Comparison of ENCODE assay signal across 16 cellular contexts in genomic region chr9:96117398-96118060, GRCh38.
A peak's percentile ranks its signal among the peaks of the same experiment; 100 is the strongest.
DNase-seq lines count a peak whose midpoint lies in the region; ATAC-seq and TF ChIP-seq lines count a peak whose summit lies in the region.
"Had no signal": no experiment of that assay in that cellular context is flagged by ENCODE, and none has a peak within 500 bp of the region (broad histone marks: within the 10 kb centered on the region; RNA-seq: fewer than 3 reads in every experiment).

No MANE protein-coding gene starts in this region.

- H3K4me1 ChIP-seq in aorta (ENCODE audit: control insufficient read depth in 1 of 2, insufficient read depth in 2 of 2, low read length in 2 of 2), result no peaks in the 10 kb centered on the region
- H3K4me1 ChIP-seq in tibial nerve, result peaks cover 0 to 28% (median 7%) of the 10 kb centered on the region in 4 donors
- H3K4me1 ChIP-seq: parathyroid adenoma had no signal

- H3K36me3 Mint-ChIP-seq in activated T-helper 17 cell treated with anti-CD3 and anti-CD28 coated beads, Interleukin-2, amount 50 U/mL, for 72 hours (ENCODE audit: low read depth), result no peaks in the 10 kb centered on the region
- peaks cover 4 to 9% (median 5%) of the 10 kb centered on the region in 3 donors for H3K36me3 Mint-ChIP-seq in immature natural killer cell

- H3K4me1 Mint-ChIP-seq in activated T-helper 17 cell treated with anti-CD3 and anti-CD28 coated beads, Interleukin-2, amount 50 U/mL, for 72 hours, result no peaks in the 10 kb centered on the region
- H3K4me1 Mint-ChIP-seq in immature natural killer cell, result peaks cover 62 to 69% of the 10 kb centered on the region in 2 donors
- peaks cover 27% of the 10 kb centered on the region for H3K4me1 Mint-ChIP-seq in stimulated activated naive CD8-positive, alpha-beta T cell treated with anti-CD3 and anti-CD28 coated beads, Interleukin-15, amount 100 ng/mL, for 72 hours

- intact Hi-C loops in aorta (cut with DNase I), result no loop called here

- peaks cover 44% of the 10 kb centered on the region for H3K27me3 Mint-ChIP-seq in activated T-helper 17 cell treated with anti-CD3 and anti-CD28 coated beads, Interleukin-2, amount 50 U/mL, for 72 hours
- H3K27me3 Mint-ChIP-seq in immature natural killer cell (ENCODE audit: low read depth in 3 of 3), result peaks cover 4 to 18% (median 13%) of the 10 kb centered on the region in 3 donors
- peaks cover 64% of the 10 kb centered on the region for H3K27me3 Mint-ChIP-seq in stimulated activated naive CD8-positive, alpha-beta T cell treated with anti-CD3 and anti-CD28 coated beads, Interleukin-15, amount 100 ng/mL, for 72 hours

- H3K27me3 ChIP-seq in aorta (ENCODE audit: control insufficient read depth in 1 of 2, insufficient read depth in 2 of 2, low read length in 1 of 2) (no peaks in the 10 kb centered on the region), tibial nerve (no peaks in the 10 kb centered on the region)
- H3K27me3 ChIP-seq: upper lobe of left lung had no signal

- no peak for TF ChIP-seq EP300 in tibial nerve (IDR thresholded peaks at IDR 0.05)

- peaks cover 7% of the 10 kb centered on the region for H3K9me3 Mint-ChIP-seq in activated T-helper 17 cell treated with anti-CD3 and anti-CD28 coated beads, Interleukin-2, amount 50 U/mL, for 72 hours
- peaks cover 0 to 2% (median 0%) of the 10 kb centered on the region in 6 donors for H3K9me3 Mint-ChIP-seq in immature natural killer cell
- peaks cover 10 to 15% of the 10 kb centered on the region in 2 donors for H3K9me3 Mint-ChIP-seq in stimulated activated naive CD8-positive, alpha-beta T cell treated with anti-CD3 and anti-CD28 coated beads, Interleukin-15, amount 100 ng/mL, for 72 hours

- H3K27ac Mint-ChIP-seq in activated T-helper 17 cell treated with anti-CD3 and anti-CD28 coated beads, Interleukin-2, amount 50 U/mL, for 72 hours, result no peak overlapping the region
- peak overlapping the region in 1 of 6 donors; percentile 15 for H3K27ac Mint-ChIP-seq in immature natural killer cell
- H3K27ac Mint-ChIP-seq in stimulated activated naive CD8-positive, alpha-beta T cell treated with anti-CD3 and anti-CD28 coated beads, Interleukin-15, amount 100 ng/mL, for 72 hours, result no peak overlapping the region

- ATAC-seq in activated T-helper 17 cell treated with anti-CD3 and anti-CD28 coated beads, Interleukin-2, amount 50 U/mL, for 72 hours (replicated peaks), result peak; percentile 71
- peak; percentile 76 for ATAC-seq in stimulated activated naive CD8-positive, alpha-beta T cell treated with anti-CD3 and anti-CD28 coated beads, Interleukin-15, amount 100 ng/mL, for 72 hours
- no peak for ATAC-seq in aorta (ENCODE audit: low FRiP score)

- no peak overlapping the region for H3K4me3 Mint-ChIP-seq in activated T-helper 17 cell treated with anti-CD3 and anti-CD28 coated beads, Interleukin-2, amount 50 U/mL, for 72 hours
- H3K4me3 Mint-ChIP-seq in immature natural killer cell, result peak overlapping the region in 4 of 5 donors; percentile 37 to 82 (median 78)
- H3K4me3 Mint-ChIP-seq in stimulated activated naive CD8-positive, alpha-beta T cell treated with anti-CD3 and anti-CD28 coated beads, Interleukin-15, amount 100 ng/mL, for 72 hours, result no peak overlapping the region

- TF ChIP-seq CTCF in tibial nerve (IDR thresholded peaks at IDR 0.05), result no peak

- no peak for TF ChIP-seq POLR2A in tibial nerve (IDR thresholded peaks at IDR 0.05)

- H3K9me3 ChIP-seq in aorta (ENCODE audit: control insufficient read depth, low read length) (no peaks in the 10 kb centered on the region), tibial nerve (peaks cover 0 to 13% (median 0%) of the 10 kb centered on the region in 4 donors)
- H3K9me3 ChIP-seq: upper lobe of left lung had no signal

- WGBS in aorta, 2 donors, result 94 to 98% methylated on average over 6 of the region's 6 CpGs
- WGBS in tibial nerve, 2 donors, result 80 to 89% methylated on average over 6 of the region's 6 CpGs

- peak; percentile 10 for DNase-seq in NK-92 treated with Interleukin-12 subunit alpha and Interleukin-12 subunit beta, amount 100 ng/mL, for 24 hours (lab: John Stamatoyannopoulos, UW)
- DNase-seq in NK-92 (lab: John Stamatoyannopoulos, UW; ENCODE audit: unreplicated experiment) (no peak), immature natural killer cell (peak in 2 of 3 donors; percentile 22 to 39), DMS114 treated with DMSO at 0.1 percent for 48 hours (lab: John Stamatoyannopoulos, UW; ENCODE audit: unreplicated experiment) (no peak), aorta (no peak), tibial nerve (ENCODE audit: low spot score in 2 of 2) (no peak)
- DNase-seq in stimulated activated naive CD8-positive, alpha-beta T cell treated with anti-CD3 and anti-CD28 coated beads, Interleukin-15, amount 100 ng/mL, for 72 hours, result no peak
- DNase-seq: amniotic stem cell, cerebellar nuclear complex, foreskin fibroblast, NCI-H1092 treated with DMSO at 0.1 percent for 48 hours, upper lobe of left lung had no signal

- no peaks in the 10 kb centered on the region for H3K36me3 ChIP-seq in aorta (ENCODE audit: control insufficient read depth in 1 of 2, insufficient read depth in 2 of 2, low read length in 1 of 2)
- H3K36me3 ChIP-seq in tibial nerve, result no peaks in the 10 kb centered on the region
- H3K36me3 ChIP-seq: upper lobe of left lung had no signal

- H3K27ac ChIP-seq in aorta (ENCODE audit: low read depth in 1 of 2, low read length in 2 of 2) (no peak overlapping the region), tibial nerve (peak overlapping the region in 1 of 4 donors; percentile 75)
- H3K27ac ChIP-seq: 22Rv1, parathyroid adenoma, upper lobe of left lung had no signal

- H3K4me3 ChIP-seq in aorta (ENCODE audit: low read length in 2 of 2) (no peak overlapping the region), tibial nerve (no peak overlapping the region)
- H3K4me3 ChIP-seq: smooth muscle cell, upper lobe of left lung had no signal

Comparison
In these comparisons a context has a peak if more than half of its experiments do, and no peak if none do; other contexts are left out.
1. DNase-seq: peak in NK-92 treated with Interleukin-12 subunit alpha and Interleukin-12 subunit beta, amount 100 ng/mL, for 24 hours (single experiment) and immature natural killer cell (2 of 3); none in NK-92 (single experiment), stimulated activated naive CD8-positive, alpha-beta T cell treated with anti-CD3 and anti-CD28 coated beads, Interleukin-15, amount 100 ng/mL, for 72 hours (0 of 2), DMS114 treated with DMSO at 0.1 percent for 48 hours (single experiment), aorta (0 of 2) and tibial nerve (0 of 2).
2. H3K4me3 Mint-ChIP-seq: peak in immature natural killer cell (4 of 5); none in activated T-helper 17 cell treated with anti-CD3 and anti-CD28 coated beads, Interleukin-2, amount 50 U/mL, for 72 hours (single experiment) and stimulated activated naive CD8-positive, alpha-beta T cell treated with anti-CD3 and anti-CD28 coated beads, Interleukin-15, amount 100 ng/mL, for 72 hours (0 of 2).